In the genomic region with DNA sequence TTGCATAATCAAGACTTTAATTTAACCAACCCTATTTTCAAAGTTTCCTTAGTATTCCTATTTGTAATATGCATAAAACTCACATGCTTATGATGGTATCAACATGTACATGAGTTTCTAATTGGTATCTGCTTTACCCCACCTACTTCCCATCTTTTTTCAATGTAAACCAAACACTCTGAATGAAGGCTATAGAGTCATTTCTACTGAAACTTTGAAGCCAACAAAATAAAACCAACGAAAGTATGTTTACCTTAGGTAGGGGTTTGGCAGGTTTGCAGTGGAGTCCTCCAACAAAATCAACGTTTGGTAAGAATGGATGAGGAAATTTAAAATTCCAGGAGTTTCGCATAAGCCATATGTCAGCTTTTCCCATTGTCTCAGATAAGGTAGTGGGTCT, we compare ENCODE assay signal across 8 cellular contexts.
DNase-seq lines count a peak whose midpoint lies in the region; ATAC-seq, FAIRE-seq and TF ChIP-seq lines count a peak whose summit lies in the region.
"Not testable (repeated sequence)": the region's sequence is repeated elsewhere in the genome, so short reads cannot be mapped to it uniquely, and the experiment has no call there.

No MANE protein-coding gene starts in this region.

- peak; percentile 19 for FAIRE-seq in A204.1 (lab: Jason Lieb, UNC)
- peak; percentile 79 for FAIRE-seq in colon (lab: Jason Lieb, UNC)
- peak; percentile 36 for FAIRE-seq in H1 (lab: Jason Lieb, UNC)
- FAIRE-seq in HepG2 (lab: Jason Lieb, UNC): not testable (repeated sequence)

- H3K9me3 ChIP-seq in H1 (ENCODE audit: insufficient read depth in 2 of 2, low read depth in 1 of 2, low read length in 1 of 2); HepG2 (ENCODE audit: low read length); liver (ENCODE audit: control insufficient read depth in 4 of 4, low read length in 3 of 4); right lobe of liver; neuronal stem cell (replicated peaks in 1 of 2; ENCODE audit: control insufficient read depth in 2 of 2, insufficient read depth in 1 of 2, low read depth in 1 of 2, low read length in 2 of 2): not testable (repeated sequence)

- H3K23ac ChIP-seq in H1 (ENCODE audit: insufficient read length); neuronal stem cell (ENCODE audit: low read depth, low read length, poor library complexity): not testable (repeated sequence)

- TF ChIP-seq EP300 in H1 (IDR thresholded peaks at IDR 0.05; ENCODE audit: borderline replicate concordance in 1 of 2, low read depth in 2 of 2, low read length in 2 of 2); HepG2 (IDR thresholded peaks at IDR 0.05; ENCODE audit: low read depth in 2 of 2, low read length in 2 of 2); HepG2 (CRISPR knock-in tag; IDR thresholded peaks at IDR 0.05; ENCODE audit: borderline replicate concordance): not testable (repeated sequence)

- WGBS in H1 (ENCODE audit: extremely low coverage in 1 of 2, insufficient coverage in 1 of 2, insufficient read length in 1 of 2, insufficient replicate concordance in 2 of 2, low coverage in 1 of 2, low lambda C conversion rate in 2 of 2, missing lambda C conversion rate in 1 of 2), 2 experiments: 70% methylated on average over 3 of the region's 3 CpGs; no CpG with 5 or more reads in 1 of the 2 experiments
- 13% methylated on average over 3 of the region's 3 CpGs for WGBS in HepG2 (ENCODE audit: low lambda C conversion rate)
- 23% methylated on average over 3 of the region's 3 CpGs for WGBS in liver
- 23% methylated on average over 3 of the region's 3 CpGs for WGBS in right lobe of liver (ENCODE audit: insufficient coverage, low coverage, low lambda C conversion rate, missing lambda C conversion rate)
- no CpG with 5 or more reads among the region's 3 CpGs for WGBS in neuronal stem cell (ENCODE audit: extremely low coverage in 2 of 2, insufficient read length in 2 of 2, insufficient replicate concordance in 1 of 2), 2 donors

- not testable (repeated sequence) for H3K9ac ChIP-seq in H1 (replicated peaks in 1 of 4; ENCODE audit: extremely low read depth in 1 of 4, low read depth in 3 of 4, low read length in 3 of 4); HepG2 (ENCODE audit: insufficient read depth, low read depth, low read length); neuronal stem cell (ENCODE audit: low read depth, low read length, poor library complexity)
- peak overlapping the region; percentile 27 to 89 for H3K9ac ChIP-seq in liver (ENCODE audit: low read depth in 1 of 2, low read length in 2 of 2)

- not testable (repeated sequence) for H3K36me3 ChIP-seq in H1 (ENCODE audit: control insufficient read depth in 2 of 4, insufficient read depth in 4 of 4, low read length in 3 of 4); HepG2 (replicated peaks in 1 of 2; ENCODE audit: control insufficient read depth in 1 of 2, insufficient read depth in 2 of 2, low read length in 2 of 2); liver (ENCODE audit: control insufficient read depth in 4 of 4, insufficient read depth in 3 of 4, low read depth in 1 of 4, low read length in 3 of 4); right lobe of liver; neuronal stem cell (replicated peaks in 1 of 2; ENCODE audit: control insufficient read depth in 2 of 2, insufficient read depth in 2 of 2, low read length in 2 of 2)

- BruUV-seq in HepG2 (replicated peaks; lab: Mats Ljungman, UMichigan): not testable (repeated sequence)

- H3K14ac ChIP-seq in H1 (ENCODE audit: insufficient read length); neuronal stem cell (ENCODE audit: low read length): not testable (repeated sequence)

- POLR2A ChIA-PET in H1 (lab: Charles Lee; ENCODE audit: partially characterized antibody): not testable (repeated sequence)
- POLR2A ChIA-PET in HepG2 (lab: Yijun Ruan, JAX): interaction anchor here (2.6 to 3.0 kb wide), 2 partner anchors 67 to 146 kb away, joined by 9 to 16 read pairs; partner anchors contain the start of gene UGT2A3

- not testable (repeated sequence) for H2BK12ac ChIP-seq in H1 (ENCODE audit: low read depth, low read length); neuronal stem cell (ENCODE audit: low read length)

- peak; percentile 19 for ATAC-seq in left lobe of liver
- ATAC-seq in HepG2: not testable (repeated sequence)
- ATAC-seq in right lobe of liver: peak in 1 of 4 donors; percentile 30

- not testable (repeated sequence) for H3K4ac ChIP-seq in H1 (replicated peaks; ENCODE audit: insufficient read length, low read depth, low read length); neuronal stem cell (ENCODE audit: low read length)

- not testable (repeated sequence) for H3K79me1 ChIP-seq in H1 (ENCODE audit: low read depth, low read length); neuronal stem cell (ENCODE audit: low read depth, low read length)

- CTCF ChIA-PET in H1 (lab: Charles Lee; ENCODE audit: partially characterized antibody); HepG2 (lab: Yijun Ruan, JAX; ENCODE audit: low intra/inter-chr PET ratio, low total read pairs): not testable (repeated sequence)

- DNase-seq in H1 (ENCODE audit: low read depth in 1 of 2, low spot score in 2 of 2); left lobe of liver (ENCODE audit: low spot score); right lobe of liver; neuronal stem cell (ENCODE audit: low spot score): not testable (repeated sequence)
- DNase-seq in HepG2 (ENCODE audit: low spot score): peak; percentile 10

- in situ Hi-C loops in HepG2 (cut with HindIII; ENCODE audit: extremely low pct_ligation_motif_present, low pct_unique_long_range_greater_than_20kb): not testable (repeated sequence)

- not testable (repeated sequence) for H4K91ac ChIP-seq in H1 (replicated peaks; ENCODE audit: insufficient read length, low read length); neuronal stem cell (ENCODE audit: low read depth, low read length, poor library complexity)

- not testable (repeated sequence) for H4K20me1 ChIP-seq in H1 (replicated peaks in 1 of 2; ENCODE audit: control insufficient read depth in 1 of 2, insufficient read depth in 2 of 2, low read length in 2 of 2); HepG2 (ENCODE audit: insufficient read depth, low read length)

- H2BK15ac ChIP-seq in H1 (ENCODE audit: low read length); neuronal stem cell (ENCODE audit: low read length): not testable (repeated sequence)

- H2AK5ac ChIP-seq in H1 (ENCODE audit: low read depth, low read length); neuronal stem cell (ENCODE audit: low read depth, low read length): not testable (repeated sequence)

- H3K4me2 ChIP-seq in H1 (ENCODE audit: insufficient read depth in 1 of 2, low read depth in 2 of 2, low read length in 2 of 2); neuronal stem cell (ENCODE audit: insufficient read depth, low read length, poor library complexity, severe bottlenecking): not testable (repeated sequence)
- peak overlapping the region; percentile 58 for H3K4me2 ChIP-seq in HepG2 (ENCODE audit: low read depth, low read length)

- H4K5ac ChIP-seq in H1 (ENCODE audit: insufficient read length, low read depth, low read length): not testable (repeated sequence)

- TF ChIP-seq RAD21 in H1 (IDR thresholded peaks at IDR 0.05 in 1 of 2, conservative IDR thresholded peaks at IDR 0.05 in 1 of 2; ENCODE audit: low read depth in 2 of 2, low read length in 2 of 2); HepG2 (CRISPR knock-in tag; IDR thresholded peaks at IDR 0.05); liver (IDR thresholded peaks at IDR 0.05): not testable (repeated sequence)

- H3K27ac ChIP-seq in H1 (ENCODE audit: low read depth, low read length); liver (ENCODE audit: low read depth in 1 of 2, low read length in 2 of 2); neuronal stem cell (replicated peaks; ENCODE audit: low read length): not testable (repeated sequence)
- H3K27ac ChIP-seq in HepG2 (ENCODE audit: extremely low read length, insufficient read depth, low read length) (peak overlapping the region; percentile 79), right lobe of liver (peak overlapping the region in 2 of 3 donors; percentile 30 to 69)

- H3K4me3 ChIP-seq in H1 (ENCODE audit: extremely low read depth in 1 of 4, insufficient read depth in 2 of 4, low read depth in 3 of 4, low read length in 4 of 4); HepG2 (replicated peaks in 1 of 3; ENCODE audit: insufficient read depth in 1 of 3, low read depth in 2 of 3, low read length in 3 of 3); neuronal stem cell (ENCODE audit: low read length in 2 of 2): not testable (repeated sequence)
- H3K4me3 ChIP-seq in liver (ENCODE audit: low read depth in 1 of 3, low read length in 3 of 3): peak overlapping the region in 2 of 3 donors; percentile 23 to 30
- H3K4me3 ChIP-seq in right lobe of liver: peak overlapping the region; percentile 16 to 43 (median 28)

- H2BK5ac ChIP-seq in H1 (ENCODE audit: low read depth, low read length); neuronal stem cell (ENCODE audit: low read length): not testable (repeated sequence)

- not testable (repeated sequence) for H3K23me2 ChIP-seq in H1 (ENCODE audit: low read depth, low read length)

- not testable (repeated sequence) for H3K56ac ChIP-seq in H1 (replicated peaks; ENCODE audit: insufficient read length, low read depth, low read length)

- H2BK20ac ChIP-seq in H1 (ENCODE audit: low read length): not testable (repeated sequence)

- H3K18ac ChIP-seq in H1 (ENCODE audit: extremely low read depth, low read length); neuronal stem cell (ENCODE audit: low read length): not testable (repeated sequence)

- not testable (repeated sequence) for TF ChIP-seq POLR2A in H1 (IDR thresholded peaks at IDR 0.05; ENCODE audit: control extremely low read depth in 1 of 2, low read depth in 2 of 2, low read length in 2 of 2); HepG2 (IDR thresholded peaks at IDR 0.05; ENCODE audit: insufficient read depth in 1 of 2, low read depth in 2 of 2, low read length in 2 of 2); right lobe of liver (IDR thresholded peaks at IDR 0.05)

- not testable (repeated sequence) for H2BK120ac ChIP-seq in H1 (replicated peaks; ENCODE audit: low read depth, low read length); neuronal stem cell (ENCODE audit: low read depth, low read length)

- intact Hi-C loops in HepG2 (cut with micrococcal nuclease; ENCODE audit: unreplicated experiment); right lobe of liver (cut with DNase I): not testable (repeated sequence)

- not testable (repeated sequence) for H3K79me2 ChIP-seq in H1 (ENCODE audit: control insufficient read depth in 1 of 2, insufficient read depth in 2 of 2, low read length in 2 of 2); HepG2 (ENCODE audit: insufficient read depth, low read length)

- not testable (repeated sequence) for H3K4me1 ChIP-seq in H1 (replicated peaks in 1 of 4; ENCODE audit: control insufficient read depth in 3 of 4, insufficient read depth in 4 of 4, low read length in 3 of 4); neuronal stem cell (ENCODE audit: control insufficient read depth in 2 of 2, insufficient read depth in 1 of 2, low read depth in 1 of 2, low read length in 2 of 2)
- peaks cover 62% of the 10 kb centered on the region for H3K4me1 ChIP-seq in HepG2 (ENCODE audit: insufficient read depth, low read length)
- H3K4me1 ChIP-seq in liver (ENCODE audit: control insufficient read depth in 4 of 4, insufficient read depth in 4 of 4, low read length in 3 of 4): peaks cover 1 to 12% (median 8%) of the 10 kb centered on the region in 4 donors
- H3K4me1 ChIP-seq in right lobe of liver: peaks cover 0 to 25% (median 7%) of the 10 kb centered on the region in 4 donors

- not testable (repeated sequence) for H2AFZ ChIP-seq in H1 (ENCODE audit: low read length)
- H2AFZ ChIP-seq in HepG2 (ENCODE audit: low read length) (peak overlapping the region; percentile 15), neuronal stem cell (ENCODE audit: low read length) (peak overlapping the region; percentile 11)

- not testable (repeated sequence) for H4K8ac ChIP-seq in H1 (ENCODE audit: extremely low read depth, insufficient read depth, low read length); neuronal stem cell (ENCODE audit: low read depth, low read length)

- TF ChIP-seq CTCF in H1 (IDR thresholded peaks at IDR 0.05; ENCODE audit: control extremely low read depth in 1 of 3, insufficient read depth in 1 of 3, low read depth in 1 of 3, low read length in 3 of 3); HepG2 (CRISPR knock-in tag; IDR thresholded peaks at IDR 0.05); liver (IDR thresholded peaks at IDR 0.05; ENCODE audit: low read depth, low read length, missing input control); right lobe of liver (IDR thresholded peaks at IDR 0.05): not testable (repeated sequence)

- H3K27me3 ChIP-seq in H1 (replicated peaks in 1 of 4; ENCODE audit: control insufficient read depth in 3 of 4, extremely low read depth in 1 of 4, insufficient read depth in 3 of 4, low read length in 3 of 4); HepG2 (ENCODE audit: control insufficient read depth in 1 of 2, insufficient read depth in 2 of 2, low read length in 2 of 2); liver (ENCODE audit: control insufficient read depth in 4 of 4, insufficient read depth in 4 of 4, low read length in 3 of 4); right lobe of liver; neuronal stem cell (ENCODE audit: control insufficient read depth in 3 of 3, insufficient read depth in 3 of 3, low read depth in 1 of 3, low read length in 3 of 3): not testable (repeated sequence)
